In genomic region chr11:131178020-131178419, GRCh38 we compare ENCODE assay signal across 22 cellular contexts.
DNase-seq lines count a peak whose midpoint lies in the region; ATAC-seq, FAIRE-seq and TF ChIP-seq lines count a peak whose summit lies in the region.
"Had no signal": no experiment of that assay in that cellular context is flagged by ENCODE, and none has a peak within 500 bp of the region (broad histone marks: within the 10 kb centered on the region; RNA-seq: fewer than 3 reads in every experiment).

No MANE protein-coding gene starts in this region.

- H3K79me1 ChIP-seq in H1 (ENCODE audit: low read depth, low read length): no peaks in the 10 kb centered on the region

- peak overlapping the region; percentile 51; the same call in 1 of the 2 replicates for H3K18ac ChIP-seq in H1 (ENCODE audit: extremely low read depth, low read length)

- peak overlapping the region; percentile 34 for H4K91ac ChIP-seq in H1 (replicated peaks; ENCODE audit: insufficient read length, low read length)

- no peak overlapping the region for H3K27ac ChIP-seq in heart left ventricle
- no peak overlapping the region for H3K27ac ChIP-seq in left ventricle myocardium inferior (replicated peaks)
- H3K27ac ChIP-seq in H1 (ENCODE audit: low read depth, low read length): no peak overlapping the region
- H3K27ac ChIP-seq in neural cell (ENCODE audit: low read length): no peak overlapping the region
- H3K27ac ChIP-seq: HL-60 had no signal

- H3K4me2 ChIP-seq in H1 (ENCODE audit: insufficient read depth in 1 of 2, low read depth in 2 of 2, low read length in 2 of 2): no peak overlapping the region
- no peak overlapping the region for H3K4me2 ChIP-seq in neural cell (ENCODE audit: low read length)

- no peaks in the 10 kb centered on the region for H3K36me3 ChIP-seq in heart left ventricle
- no peaks in the 10 kb centered on the region for H3K36me3 ChIP-seq in left ventricle myocardium inferior
- H3K36me3 ChIP-seq in H1 (ENCODE audit: control insufficient read depth in 2 of 4, insufficient read depth in 4 of 4, low read length in 3 of 4): no peaks in the 10 kb centered on the region
- H3K36me3 ChIP-seq in neural cell (ENCODE audit: insufficient read depth, low read length): no peaks in the 10 kb centered on the region
- H3K36me3 ChIP-seq: BE2C, HAP-1 had no signal

- H2BK5ac ChIP-seq in H1 (ENCODE audit: low read depth, low read length): peak overlapping the region; percentile 45; the same call in 1 of the 2 replicates

- no peaks in the 10 kb centered on the region for H3K9me2 ChIP-seq in neural cell (ENCODE audit: insufficient read depth, low read length)

- H2BK20ac ChIP-seq in H1 (ENCODE audit: low read length): peak overlapping the region; percentile 87; the same call in 1 of the 2 replicates

- POLR2A ChIA-PET in H1 (lab: Charles Lee; ENCODE audit: partially characterized antibody): interaction anchor here (0.8 to 1.7 kb wide), 5 partner anchors 8 to 103 kb away, joined by 3 to 4 read pairs (median 3); no protein-coding TSS in a partner anchor

- no peak for TF ChIP-seq CTCF in heart left ventricle (IDR thresholded peaks at IDR 0.05)
- TF ChIP-seq CTCF in left ventricle myocardium inferior (IDR thresholded peaks at IDR 0.05; ENCODE audit: borderline replicate concordance): no peak
- no peak for TF ChIP-seq CTCF in H1 (IDR thresholded peaks at IDR 0.05; ENCODE audit: control extremely low read depth in 1 of 3, insufficient read depth in 1 of 3, low read depth in 1 of 3, low read length in 3 of 3)
- no peak for TF ChIP-seq CTCF in neural cell (IDR thresholded peaks at IDR 0.05; ENCODE audit: poor library complexity, severe bottlenecking)

- no peak overlapping the region for H3K56ac ChIP-seq in H1 (replicated peaks; ENCODE audit: insufficient read length, low read depth, low read length)

- H2AK5ac ChIP-seq in H1 (ENCODE audit: low read depth, low read length): no peak overlapping the region

- H3K9ac ChIP-seq in H1 (replicated peaks in 1 of 4; ENCODE audit: extremely low read depth in 1 of 4, low read depth in 3 of 4, low read length in 3 of 4) (no peak overlapping the region), neural cell (ENCODE audit: low read length) (no peak overlapping the region)

- no peak overlapping the region for H4K8ac ChIP-seq in H1 (ENCODE audit: extremely low read depth, insufficient read depth, low read length)

- TF ChIP-seq POLR2A in heart left ventricle (IDR thresholded peaks at IDR 0.05): no peak
- TF ChIP-seq POLR2A in H1 (IDR thresholded peaks at IDR 0.05; ENCODE audit: control extremely low read depth in 1 of 2, low read depth in 2 of 2, low read length in 2 of 2): no peak

- H3K23ac ChIP-seq in H1 (ENCODE audit: insufficient read length): no peak overlapping the region

- intact Hi-C loops in heart left ventricle (cut with DNase I) (no loop called here), left ventricle myocardium inferior (cut with micrococcal nuclease) (no loop called here)

- no peaks in the 10 kb centered on the region for H3K9me3 ChIP-seq in heart left ventricle
- no peaks in the 10 kb centered on the region for H3K9me3 ChIP-seq in left ventricle myocardium inferior (replicated peaks)
- peaks cover 0 to 3% of the 10 kb centered on the region in 2 experiments; a peak in 1 of 4 replicates for H3K9me3 ChIP-seq in H1 (ENCODE audit: insufficient read depth in 2 of 2, low read depth in 1 of 2, low read length in 1 of 2)
- no peaks in the 10 kb centered on the region for H3K9me3 ChIP-seq in neural cell (ENCODE audit: low read length)
- H3K9me3 ChIP-seq: BE2C, HAP-1 had no signal

- no peak overlapping the region for H2AFZ ChIP-seq in H1 (ENCODE audit: low read length)
- H2AFZ ChIP-seq in neural cell (ENCODE audit: low read depth, low read length): no peak overlapping the region

- H3K23me2 ChIP-seq in H1 (ENCODE audit: low read depth, low read length): no peaks in the 10 kb centered on the region

- H3K27me3 ChIP-seq in heart left ventricle (no peaks in the 10 kb centered on the region), left ventricle myocardium inferior (ENCODE audit: low read depth) (no peaks in the 10 kb centered on the region), H1 (replicated peaks in 1 of 4; ENCODE audit: control insufficient read depth in 3 of 4, extremely low read depth in 1 of 4, insufficient read depth in 3 of 4, low read length in 3 of 4) (no peaks in the 10 kb centered on the region), neural cell (ENCODE audit: insufficient read depth, low read depth, low read length) (no peaks in the 10 kb centered on the region)
- H3K27me3 ChIP-seq: BE2C had no signal

- no peak overlapping the region for H3K4me3 ChIP-seq in heart left ventricle
- H3K4me3 ChIP-seq in left ventricle myocardium inferior: no peak overlapping the region
- H3K4me3 ChIP-seq in H1 (ENCODE audit: extremely low read depth in 1 of 4, insufficient read depth in 2 of 4, low read depth in 3 of 4, low read length in 4 of 4): no peak overlapping the region
- no peak overlapping the region for H3K4me3 ChIP-seq in neural cell (ENCODE audit: low read length)
- H3K4me3 ChIP-seq: HAP-1 had no signal

- peak in 3 of 4 donors; percentile 63 to 83 (median 82) for ATAC-seq in heart left ventricle

- H2BK15ac ChIP-seq in H1 (ENCODE audit: low read length): 0 out of 2 replicates have a peak overlapping the region, but pooled peaks have one; percentile 96

- peak overlapping the region; percentile 49 for H3K4ac ChIP-seq in H1 (replicated peaks; ENCODE audit: insufficient read length, low read depth, low read length)

- WGBS in heart left ventricle, 4 donors: 49 to 58% (median 53%) methylated on average over 11 of the region's 11 CpGs
- 83% methylated on average over 11 of the region's 11 CpGs; no CpG with 5 or more reads in 1 of the 2 experiments for WGBS in H1 (ENCODE audit: extremely low coverage in 1 of 2, insufficient coverage in 1 of 2, insufficient read length in 1 of 2, insufficient replicate concordance in 2 of 2, low coverage in 1 of 2, low lambda C conversion rate in 2 of 2, missing lambda C conversion rate in 1 of 2), 2 experiments

- DNase-seq in heart left ventricle (peak in 1 of 5 donors; percentile 43), left ventricle myocardium inferior (no peak), NCI-H82 treated with DMSO at 0.1 percent for 48 hours (lab: John Stamatoyannopoulos, UW; ENCODE audit: unreplicated experiment) (peak; percentile 4), H1 (ENCODE audit: low read depth in 1 of 2, low spot score in 2 of 2) (no peak), NCI-H2029 treated with DMSO at 0.1 percent for 48 hours (lab: John Stamatoyannopoulos, UW) (no peak)
- DNase-seq in stimulated activated CD4-positive, alpha-beta T cell treated with anti-CD3 and anti-CD28 coated beads, Interleukin-4, amount 100 ng/mL, for 24 hours: no peak
- no peak for DNase-seq in effector CD4-positive, alpha-beta T cell
- DNase-seq: ACHN; BE2C; C1 segment of cervical spinal cord; CD4-positive, CD25-positive, alpha-beta regulatory T cell; CD8-positive, alpha-beta memory T cell; COR-L47; DMS 273 treated with DMSO at 0.1 percent for 48 hours; IMR-90 had no signal

- H4K5ac ChIP-seq in H1 (ENCODE audit: insufficient read length, low read depth, low read length): no peak overlapping the region

- TF ChIP-seq RAD21 in H1 (IDR thresholded peaks at IDR 0.05 in 1 of 2, conservative IDR thresholded peaks at IDR 0.05 in 1 of 2; ENCODE audit: low read depth in 2 of 2, low read length in 2 of 2): no peak
- TF ChIP-seq RAD21 in neural cell (conservative IDR thresholded peaks at IDR 0.05): no peak

- H3F3A ChIP-seq in neural cell (ENCODE audit: insufficient read depth, low read length, poor library complexity, severe bottlenecking): no peaks in the 10 kb centered on the region

- no peak for FAIRE-seq in H1 (lab: Jason Lieb, UNC)
- FAIRE-seq: A204.1, G401.6, GM12891, GM19239 had no signal

- H4K20me1 ChIP-seq in H1 (replicated peaks in 1 of 2; ENCODE audit: control insufficient read depth in 1 of 2, insufficient read depth in 2 of 2, low read length in 2 of 2) (no peaks in the 10 kb centered on the region), neural cell (ENCODE audit: insufficient read depth) (no peaks in the 10 kb centered on the region)

- CTCF ChIA-PET in H1 (lab: Charles Lee; ENCODE audit: partially characterized antibody): interaction anchor here (1.0 to 2.4 kb wide), 10 partner anchors 9 to 402 kb away, joined by 3 to 21 read pairs (median 4); no protein-coding TSS in a partner anchor

- H2BK120ac ChIP-seq in H1 (replicated peaks; ENCODE audit: low read depth, low read length): no peak overlapping the region

- no peak overlapping the region for H3K14ac ChIP-seq in H1 (ENCODE audit: insufficient read length)

- H3K79me2 ChIP-seq in H1 (ENCODE audit: control insufficient read depth in 1 of 2, insufficient read depth in 2 of 2, low read length in 2 of 2): no peaks in the 10 kb centered on the region
- H3K79me2 ChIP-seq in neural cell (replicated peaks; ENCODE audit: insufficient read depth, low read length): no peaks in the 10 kb centered on the region

- no peak for TF ChIP-seq EP300 in H1 (IDR thresholded peaks at IDR 0.05; ENCODE audit: borderline replicate concordance in 1 of 2, low read depth in 2 of 2, low read length in 2 of 2)
- TF ChIP-seq EP300 in neural cell (conservative IDR thresholded peaks at IDR 0.05; ENCODE audit: poor library complexity, severe bottlenecking): peak; percentile 17

- H2BK12ac ChIP-seq in H1 (ENCODE audit: low read depth, low read length): peak overlapping the region; percentile 91

- H3K4me1 ChIP-seq in heart left ventricle (peaks cover 0 to 9% (median 0%) of the 10 kb centered on the region in 12 donors), left ventricle myocardium inferior (peaks cover 3% of the 10 kb centered on the region), H1 (replicated peaks in 1 of 4; ENCODE audit: control insufficient read depth in 3 of 4, insufficient read depth in 4 of 4, low read length in 3 of 4) (peaks cover 0 to 6% (median 1%) of the 10 kb centered on the region in 4 experiments; a peak in 3 of 7 replicates)
- H3K4me1 ChIP-seq: BE2C, HAP-1 had no signal

TF ChIP-seq in H1, 55 proteins besides CTCF, POLR2A, EP300 and RAD21:
- TF ChIP-seq FOSL1 (IDR thresholded peaks at IDR 0.05; ENCODE audit: insufficient read depth, low read depth, low read length) (no peak), CTBP2 (IDR thresholded peaks at IDR 0.05; ENCODE audit: borderline replicate concordance, insufficient read depth, insufficient read length, low read length) (no peak)

TF ChIP-seq in neural cell, 6 proteins besides CTCF, POLR2A, EP300 and RAD21 (continues in another document):
- TF ChIP-seq POLR2AphosphoS5 (IDR thresholded peaks at IDR 0.05): no peak
- TF ChIP-seq TAF1 (IDR thresholded peaks at IDR 0.05; ENCODE audit: low read depth): no peak
- no peak for TF ChIP-seq EZH2 (IDR thresholded peaks at IDR 0.05; ENCODE audit: borderline replicate concordance, insufficient read depth, low read length, poor library complexity, severe bottlenecking)
